ENCODE assay signal across 11 cellular contexts in the genomic region with DNA sequence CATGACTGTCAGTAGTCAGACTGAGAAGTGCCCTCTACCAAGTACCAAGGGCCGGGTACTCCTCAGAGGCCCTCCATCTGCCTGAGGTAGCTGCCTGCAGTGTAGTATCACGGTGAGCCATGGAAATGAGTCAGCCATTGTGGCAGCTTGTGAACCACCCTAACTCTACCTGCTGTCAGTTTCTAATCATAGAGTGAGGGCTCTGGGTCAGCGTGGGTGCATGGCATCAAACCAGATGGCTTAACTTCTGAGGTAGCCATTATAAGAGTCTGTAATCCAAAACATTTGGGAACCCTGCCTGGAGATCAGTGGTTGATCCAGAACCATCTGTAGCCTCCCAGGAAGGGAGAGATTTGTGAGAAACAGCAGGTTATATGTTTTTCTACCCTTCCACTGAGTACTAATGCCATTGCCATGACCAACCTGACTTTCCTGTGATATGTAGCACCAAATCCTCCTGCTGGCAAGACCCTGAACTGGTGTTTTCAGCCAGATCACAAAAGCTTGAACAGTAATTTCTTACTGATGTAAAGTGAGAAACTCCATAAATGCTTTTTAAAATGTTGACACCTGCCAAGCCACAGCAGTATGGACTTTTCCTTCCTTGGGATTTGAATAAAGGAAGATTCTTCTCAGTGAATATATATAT. TPM values are rescaled to one million over a fixed set of nuclear protein-coding genes. Genes with fewer than 3 reads are reported as not detected.
A peak's percentile ranks its signal among the peaks of the same experiment; 100 is the strongest.
DNase-seq lines count a peak whose midpoint lies in the region; ATAC-seq and TF ChIP-seq lines count a peak whose summit lies in the region.
"Had no signal": no experiment of that assay in that cellular context is flagged by ENCODE, and none has a peak within 500 bp of the region (broad histone marks: within the 10 kb centered on the region; RNA-seq: fewer than 3 reads in every experiment).

No MANE protein-coding gene starts in this region.

- DNase-seq in activated CD4-positive, CD25-positive, alpha-beta regulatory T cell treated with anti-CD3 and anti-CD28 coated beads, Interleukin-2, amount 50 U/mL, for 72 hours, result no peak
- DNase-seq in NCI-H82 (lab: John Stamatoyannopoulos, UW) (peak; percentile 84), epithelial cell of esophagus (ENCODE audit: low read depth) (peak; percentile 87), gastrocnemius medialis (peak; percentile 81 to 93), SW480 (ENCODE audit: low spot score) (no peak), Calu3 (no peak)
- DNase-seq: NCI-H1930, SW 1271 had no signal

- CTCF ChIA-PET in Calu3 (lab: Charles Lee), result interaction anchor here (1.2 to 1.4 kb wide), 3 partner anchors 14 to 69 kb away, joined by 4 to 6 read pairs (median 4); no protein-coding TSS in a partner anchor

- TF ChIP-seq CTCF in epithelial cell of esophagus (IDR thresholded peaks at IDR 0.05; ENCODE audit: insufficient read depth, low read depth, low read length, missing control alignments), result peak; percentile 4
- peak in 1 of 5 experiments; percentile 19 for TF ChIP-seq CTCF in gastrocnemius medialis (IDR thresholded peaks at IDR 0.05 in 4 of 5, conservative IDR thresholded peaks at IDR 0.05 in 1 of 5)
- no peak for TF ChIP-seq CTCF in Calu3 (IDR thresholded peaks at IDR 0.05; ENCODE audit: unreplicated experiment)

- H3K27ac Mint-ChIP-seq in Calu3 (ENCODE audit: unreplicated experiment), result no peak overlapping the region

- H3K4me3 Mint-ChIP-seq in Calu3 (ENCODE audit: low read depth, unreplicated experiment), result no peak overlapping the region

- peaks cover 35% of the 10 kb centered on the region for H3K36me3 Mint-ChIP-seq in Calu3 (ENCODE audit: insufficient read depth, unreplicated experiment)

- H3K36me3 ChIP-seq in gastrocnemius medialis, result peaks cover 0 to 17% of the 10 kb centered on the region in 2 donors

- peaks cover 38 to 66% of the 10 kb centered on the region in 2 donors for H3K4me1 ChIP-seq in gastrocnemius medialis

- peak in 1 of 2 donors; percentile 9 for TF ChIP-seq POLR2A in gastrocnemius medialis (IDR thresholded peaks at IDR 0.05)

- in situ Hi-C loops in gastrocnemius medialis (cut with MboI; ENCODE audit: low sequenced_read_pairs in 4 of 4), result no loop called here

- H3K27me3 Mint-ChIP-seq in Calu3 (ENCODE audit: unreplicated experiment), result no peaks in the 10 kb centered on the region
- H3K27me3 Mint-ChIP-seq: natural killer cell treated with Interleukin-12 subunit alpha and Interleukin-12 subunit beta and Interleukin-15 and Interleukin-18, amount 100 ng/mL, for 72 hours had no signal

- intact Hi-C loops in gastrocnemius medialis (cut with DNase I; ENCODE audit: low total_unique reads) (loop anchor here (5.0 kb wide), 1 partner anchor 210 kb away; no protein-coding TSS in a partner anchor), Calu3 (cut with micrococcal nuclease; ENCODE audit: unreplicated experiment) (loop anchor here (5.0 kb wide), 1 partner anchor 40 kb away; no protein-coding TSS in a partner anchor)

- no TSS peak for BruUV-seq in Calu3 (replicated peaks; lab: Mats Ljungman, UMichigan)

- H3K4me1 Mint-ChIP-seq in Calu3 (ENCODE audit: low read depth, unreplicated experiment), result peaks cover 46% of the 10 kb centered on the region

- H3K9me3 Mint-ChIP-seq in Calu3 (ENCODE audit: low read depth, unreplicated experiment), result no peaks in the 10 kb centered on the region
- H3K9me3 Mint-ChIP-seq: natural killer cell treated with Interleukin-12 subunit alpha and Interleukin-12 subunit beta and Interleukin-15 and Interleukin-18, amount 100 ng/mL, for 72 hours had no signal

- H3K9me3 ChIP-seq in gastrocnemius medialis, result no peaks in the 10 kb centered on the region

- peak; percentile 81 to 93 for ATAC-seq in activated CD4-positive, CD25-positive, alpha-beta regulatory T cell treated with anti-CD3 and anti-CD28 coated beads, Interleukin-2, amount 50 U/mL, for 24 hours
- peak; percentile 93 to 97 for ATAC-seq in gastrocnemius medialis
- no peak for ATAC-seq in HG03025 (IDR thresholded peaks at IDR 0.05; ENCODE audit: low FRiP score, unreplicated experiment)

- no peak overlapping the region for H3K4me3 ChIP-seq in epithelial cell of esophagus (ENCODE audit: low read length)
- H3K4me3 ChIP-seq in gastrocnemius medialis, result no peak overlapping the region

- H3K27ac ChIP-seq in gastrocnemius medialis, result peak overlapping the region; percentile 76 to 81 (median 78)

- no peaks in the 10 kb centered on the region for H3K27me3 ChIP-seq in gastrocnemius medialis

RNA-seq across cellular contexts. Expression of gene ABHD2, which starts 38.9 kb away (rescaled TPM):
- 100 to 1,000 TPM in 1 of 4 donors, 10 to 100 TPM in 3; 19.3 to 150 (median 64.5) TPM for total RNA-seq in gastrocnemius medialis
- total RNA-seq in Calu3 (2022), result 300 and 353 TPM in 2 replicates

Comparison
In these comparisons a context has a peak if more than half of its experiments do, and no peak if none do; other contexts are left out.
1. DNase-seq: peak in NCI-H82 (single experiment), epithelial cell of esophagus (single experiment) and gastrocnemius medialis (2 of 2); none in activated CD4-positive, CD25-positive, alpha-beta regulatory T cell treated with anti-CD3 and anti-CD28 coated beads, Interleukin-2, amount 50 U/mL, for 72 hours (single experiment), SW480 (single experiment) and Calu3 (single experiment).